ENCODE assay signal across 22 cellular contexts in genomic region chr1:174680101-174680500, GRCh38.
"Had no signal": no experiment of that assay in that cellular context is flagged by ENCODE, and none has a peak within 500 bp of the region (broad histone marks: within the 10 kb centered on the region; RNA-seq: fewer than 3 reads in every experiment).

No MANE protein-coding gene starts in this region.

- H3K27me3 ChIP-seq: ovary, sigmoid colon, tibial nerve, upper lobe of left lung had no signal

- H3K4me1 ChIP-seq: lower lobe of right lung, psoas muscle, sigmoid colon, tibial nerve, upper lobe of left lung had no signal

- H3K27ac ChIP-seq: lower lobe of right lung, ovary, psoas muscle, sigmoid colon, thoracic aorta, tibial nerve, upper lobe of left lung had no signal

- H3K36me3 ChIP-seq: lower lobe of right lung, ovary, sigmoid colon, thoracic aorta, upper lobe of left lung had no signal

- FAIRE-seq: frontal cortex, keratinocyte, urothelium cell line had no signal

- H3K9me3 ChIP-seq: lower lobe of right lung, ovary, psoas muscle, sigmoid colon, thoracic aorta, tibial nerve, upper lobe of left lung had no signal

- ATAC-seq: effector memory CD8-positive, alpha-beta T cell; left ventricle myocardium superior; lower lobe of right lung; natural killer cell; psoas muscle; right cardiac atrium; stimulated activated memory B cell treated with anti-CD40 and anti-IgM and Interleukin-4, amounts not matched to agents 10 μg/mL and 1 μg/mL and 100 μg/mL, for 72 hours; stimulated activated naive CD8-positive, alpha-beta T cell treated with anti-CD3 and anti-CD28 coated beads, Interleukin-15, Interleukin-2, amounts not matched to agents 100 U/mL and 50 U/mL, for 24 hours had no signal

- DNase-seq: cortex of kidney; effector memory CD8-positive, alpha-beta T cell; hypothalamus; left ventricle myocardium superior; lower lobe of right lung; natural killer cell; occipital lobe; ovary; posterior cingulate gyrus; psoas muscle; right cardiac atrium; sigmoid colon; stimulated activated CD4-positive, alpha-beta T cell treated with anti-CD3 and anti-CD28 coated beads, Interleukin-2, amount 100 ng/mL, for 24 hours; stimulated activated CD4-positive, alpha-beta T cell treated with anti-CD3 and anti-CD28 coated beads, Interleukin-4, amount 100 ng/mL, for 4 hours; stimulated activated naive CD8-positive, alpha-beta T cell treated with anti-CD3 and anti-CD28 coated beads, Interleukin-15, Interleukin-2, amounts not matched to agents 100 U/mL and 50 U/mL, for 24 hours; upper lobe of left lung had no signal

- H3K4me3 ChIP-seq: lower lobe of right lung, ovary, psoas muscle, sigmoid colon, thoracic aorta, tibial nerve, upper lobe of left lung had no signal
